In the genomic region with DNA sequence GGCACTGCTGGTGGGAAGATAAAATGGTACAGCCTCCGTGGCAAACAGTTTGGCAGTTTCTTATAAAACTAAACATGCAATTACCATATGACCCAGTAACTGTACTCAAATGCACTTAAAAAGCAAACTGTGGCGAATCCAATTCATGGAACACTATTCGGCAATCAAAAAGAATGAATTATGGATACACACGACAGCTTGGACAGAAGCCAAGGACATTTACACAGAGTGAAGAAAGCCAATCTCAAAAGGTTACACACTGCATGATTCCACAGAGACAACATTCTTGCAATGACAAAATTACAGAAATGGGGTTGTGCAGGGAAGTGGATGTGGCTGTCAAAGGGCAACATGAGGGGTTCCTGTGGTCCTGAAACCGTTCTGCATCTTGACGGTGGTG, we compare ENCODE assay signal across 20 cellular contexts.
"Had no signal": no experiment of that assay in that cellular context is flagged by ENCODE, and none has a peak within 500 bp of the region (broad histone marks: within the 10 kb centered on the region; RNA-seq: fewer than 3 reads in every experiment).

No MANE protein-coding gene starts in this region.

- H3K36me3 ChIP-seq: ascending aorta, breast epithelium, gastrocnemius medialis, heart left ventricle, left lung, prostate gland, right atrium auricular region, suprapubic skin, transverse colon, uterus had no signal

- H3K27me3 ChIP-seq: ascending aorta, breast epithelium, gastrocnemius medialis, right atrium auricular region, uterus had no signal

- H3K4me1 ChIP-seq: ascending aorta, breast epithelium, left lung, prostate gland, right atrium auricular region, suprapubic skin, transverse colon, uterus had no signal

- H3K9me3 Mint-ChIP-seq: activated CD4-positive, alpha-beta T cell treated with anti-CD3 and anti-CD28 coated beads, Interleukin-2, amount 10 ng/mL, durations not matched to agents 24 days and 14 days; activated CD8-positive, alpha-beta T cell treated with anti-CD3 and anti-CD28 coated beads for 36 hours; activated T-helper 2 cell treated with anti-CD3 and anti-CD28 coated beads, Interferon-gamma antibody, Interleukin-2, Interleukin-4, amounts not matched to agents 10 μg/mL and 5 μg/mL and 100 μg/mL, durations not matched to agents 14 hours and 24 hours and 36 hours; mesothelial cell of epicardium; nephron progenitor cell; stimulated activated naive CD8-positive, alpha-beta T cell treated with anti-CD3 and anti-CD28 coated beads, Interleukin-15, amount 100 ng/mL, for 72 hours had no signal

- H3K4me3 Mint-ChIP-seq: activated CD4-positive, alpha-beta T cell treated with anti-CD3 and anti-CD28 coated beads, Interleukin-2, amount 10 ng/mL, durations not matched to agents 24 days and 14 days; activated CD8-positive, alpha-beta T cell treated with anti-CD3 and anti-CD28 coated beads for 36 hours; mesothelial cell of epicardium; nephron progenitor cell; stimulated activated naive CD8-positive, alpha-beta T cell treated with anti-CD3 and anti-CD28 coated beads, Interleukin-15, amount 100 ng/mL, for 72 hours had no signal

- H3K27ac Mint-ChIP-seq: activated CD4-positive, alpha-beta T cell treated with anti-CD3 and anti-CD28 coated beads, Interleukin-2, amount 10 ng/mL, durations not matched to agents 24 days and 14 days; activated CD8-positive, alpha-beta T cell treated with anti-CD3 and anti-CD28 coated beads for 36 hours; activated T-helper 2 cell treated with anti-CD3 and anti-CD28 coated beads, Interferon-gamma antibody, Interleukin-2, Interleukin-4, amounts not matched to agents 10 μg/mL and 5 μg/mL and 100 μg/mL, durations not matched to agents 14 hours and 24 hours and 36 hours; mesothelial cell of epicardium; nephron progenitor cell; stimulated activated naive CD8-positive, alpha-beta T cell treated with anti-CD3 and anti-CD28 coated beads, Interleukin-15, amount 100 ng/mL, for 72 hours had no signal

- DNase-seq: activated CD4-positive, alpha-beta T cell treated with anti-CD3 and anti-CD28 coated beads, Interleukin-2, amount 10 ng/mL, durations not matched to agents 24 days and 14 days; activated CD8-positive, alpha-beta T cell treated with anti-CD3 and anti-CD28 coated beads for 36 hours; activated naive CD4-positive, alpha-beta T cell treated with Interleukin-2 at 50 U/mL for 16 hours; cerebellar nuclear complex; cortex of kidney; gastrocnemius medialis; heart left ventricle; left lung; nephron progenitor cell; stimulated activated naive CD8-positive, alpha-beta T cell treated with anti-CD3 and anti-CD28 coated beads, Interleukin-15, amount 100 ng/mL, for 72 hours; transverse colon; uterus had no signal

- H3K4me3 ChIP-seq: ascending aorta, breast epithelium, gastrocnemius medialis, heart left ventricle, left lung, prostate gland, right atrium auricular region, suprapubic skin, transverse colon, uterus had no signal

- H3K36me3 Mint-ChIP-seq: mesothelial cell of epicardium had no signal

- ATAC-seq: activated CD8-positive, alpha-beta T cell treated with anti-CD3 and anti-CD28 coated beads for 36 hours; esophagus mucosa; gastrocnemius medialis; heart left ventricle; left lung; stimulated activated naive CD8-positive, alpha-beta T cell treated with anti-CD3 and anti-CD28 coated beads, Interleukin-15, amount 100 ng/mL, for 72 hours had no signal

- H3K9me3 ChIP-seq: ascending aorta, breast epithelium, gastrocnemius medialis, heart left ventricle, left lung, prostate gland, right atrium auricular region, suprapubic skin, transverse colon, uterus had no signal

- H3K4me1 Mint-ChIP-seq: mesothelial cell of epicardium had no signal

- H3K27ac ChIP-seq: ascending aorta, breast epithelium, gastrocnemius medialis, heart left ventricle, prostate gland, right atrium auricular region, suprapubic skin, transverse colon, uterus had no signal
